In the genomic region with DNA sequence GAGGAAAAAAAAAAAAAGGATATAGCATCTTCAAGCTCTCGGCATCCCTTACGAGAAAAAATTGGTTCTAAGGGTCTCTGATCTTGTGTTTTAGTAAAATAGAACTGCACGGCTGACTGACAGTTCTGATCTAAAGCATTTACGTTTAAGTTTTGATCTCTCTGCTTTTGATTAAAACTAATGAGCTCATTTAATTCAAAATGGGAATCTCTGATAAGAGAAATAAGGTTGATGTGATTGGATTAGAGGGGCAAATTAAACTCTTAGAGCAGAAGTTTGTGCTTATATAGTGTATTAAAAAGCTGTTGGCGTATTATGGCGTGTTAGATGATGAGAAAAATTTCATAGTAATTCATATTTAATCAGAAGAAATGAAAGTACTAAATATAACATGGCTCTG, we compare ENCODE assay signal across 22 cellular contexts.
A peak's percentile ranks its signal among the peaks of the same experiment; 100 is the strongest.
DNase-seq lines count a peak whose midpoint lies in the region; ATAC-seq lines count a peak whose summit lies in the region.
"Had no signal": no experiment of that assay in that cellular context is flagged by ENCODE, and none has a peak within 500 bp of the region (broad histone marks: within the 10 kb centered on the region; RNA-seq: fewer than 3 reads in every experiment).

No MANE protein-coding gene starts in this region.

- DNase-seq in activated CD4-positive, alpha-beta T cell treated with anti-CD3 and anti-CD28 coated beads, Interleukin-2, amount 10 ng/mL, durations not matched to agents 24 days and 14 days, result no peak
- no peak for DNase-seq in activated CD4-positive, alpha-beta T cell treated with anti-CD3 and anti-CD28 coated beads, Interleukin-2, amount 50 U/mL, for 4 hours
- DNase-seq in activated naive CD4-positive, alpha-beta T cell treated with anti-CD3 and anti-CD28 coated beads, Interleukin-2, amount 50 U/mL, for 16 hours, result no peak
- no peak for DNase-seq in AG20443 (ENCODE audit: low spot score)
- DNase-seq: BE2C; C1 segment of cervical spinal cord; CD4-positive, alpha-beta memory T cell; CD4-positive, CD25-positive, alpha-beta regulatory T cell; CD8-positive, alpha-beta memory T cell; COR-L47; DMS 273 treated with DMSO at 0.1 percent for 48 hours; DMS153; DMS53; DMS79; DND-41; EL; GDM1 had no signal

- no peaks in the 10 kb centered on the region for H3K27me3 Mint-ChIP-seq in activated CD4-positive, alpha-beta T cell treated with anti-CD3 and anti-CD28 coated beads, Interleukin-2, amount 10 ng/mL, durations not matched to agents 24 days and 14 days
- H3K27me3 Mint-ChIP-seq in activated naive CD4-positive, alpha-beta T cell treated with anti-CD3 and anti-CD28 coated beads, Interleukin-2, amount 50 U/mL, for 24 hours, result peaks cover 2% of the 10 kb centered on the region
- peaks cover 6% of the 10 kb centered on the region for H3K27me3 Mint-ChIP-seq in activated T-helper 17 cell treated with anti-CD3 and anti-CD28 coated beads, Interleukin-2, amount 50 U/mL, for 72 hours

- intact Hi-C loops in activated CD4-positive, alpha-beta T cell treated with anti-CD3 and anti-CD28 coated beads, Interleukin-2, amount 10 ng/mL, durations not matched to agents 24 days and 14 days (cut with micrococcal nuclease), result no loop called here

- ATAC-seq in activated T-helper 17 cell treated with anti-CD3 and anti-CD28 coated beads, Interleukin-2, amount 50 U/mL, for 72 hours (replicated peaks), result no peak
- ATAC-seq: A549, GM12878 had no signal

- H3K27ac Mint-ChIP-seq in activated CD4-positive, alpha-beta T cell treated with anti-CD3 and anti-CD28 coated beads, Interleukin-2, amount 10 ng/mL, durations not matched to agents 24 days and 14 days, result peak overlapping the region; percentile 12
- peak overlapping the region; percentile 27 for H3K27ac Mint-ChIP-seq in activated naive CD4-positive, alpha-beta T cell treated with anti-CD3 and anti-CD28 coated beads, Interleukin-2, amount 50 U/mL, for 24 hours
- H3K27ac Mint-ChIP-seq in activated T-helper 17 cell treated with anti-CD3 and anti-CD28 coated beads, Interleukin-2, amount 50 U/mL, for 72 hours, result peak overlapping the region; percentile 73
- H3K27ac Mint-ChIP-seq: CD14-positive monocyte; CD4-positive, CD25-positive, alpha-beta regulatory T cell; CD8-positive, alpha-beta memory T cell had no signal

- H3K4me1 Mint-ChIP-seq in activated CD4-positive, alpha-beta T cell treated with anti-CD3 and anti-CD28 coated beads, Interleukin-2, amount 10 ng/mL, durations not matched to agents 24 days and 14 days, result no peaks in the 10 kb centered on the region
- H3K4me1 Mint-ChIP-seq in activated naive CD4-positive, alpha-beta T cell treated with anti-CD3 and anti-CD28 coated beads, Interleukin-2, amount 50 U/mL, for 24 hours, result peaks cover 3% of the 10 kb centered on the region
- peaks cover 9% of the 10 kb centered on the region for H3K4me1 Mint-ChIP-seq in activated T-helper 17 cell treated with anti-CD3 and anti-CD28 coated beads, Interleukin-2, amount 50 U/mL, for 72 hours
- H3K4me1 Mint-ChIP-seq: CD14-positive monocyte; CD4-positive, CD25-positive, alpha-beta regulatory T cell had no signal

- H3K4me3 Mint-ChIP-seq in activated CD4-positive, alpha-beta T cell treated with anti-CD3 and anti-CD28 coated beads, Interleukin-2, amount 10 ng/mL, durations not matched to agents 24 days and 14 days, result no peak overlapping the region
- no peak overlapping the region for H3K4me3 Mint-ChIP-seq in activated naive CD4-positive, alpha-beta T cell treated with anti-CD3 and anti-CD28 coated beads, Interleukin-2, amount 50 U/mL, for 24 hours
- peak overlapping the region; percentile 1 for H3K4me3 Mint-ChIP-seq in activated T-helper 17 cell treated with anti-CD3 and anti-CD28 coated beads, Interleukin-2, amount 50 U/mL, for 72 hours
- H3K4me3 Mint-ChIP-seq: CD14-positive monocyte; CD4-positive, alpha-beta memory T cell; CD4-positive, CD25-positive, alpha-beta regulatory T cell; CD8-positive, alpha-beta memory T cell had no signal

- no peaks in the 10 kb centered on the region for H3K9me3 Mint-ChIP-seq in activated CD4-positive, alpha-beta T cell treated with anti-CD3 and anti-CD28 coated beads, Interleukin-2, amount 10 ng/mL, durations not matched to agents 24 days and 14 days
- no peaks in the 10 kb centered on the region for H3K9me3 Mint-ChIP-seq in activated naive CD4-positive, alpha-beta T cell treated with anti-CD3 and anti-CD28 coated beads, Interleukin-2, amount 50 U/mL, for 24 hours
- H3K9me3 Mint-ChIP-seq in activated T-helper 17 cell treated with anti-CD3 and anti-CD28 coated beads, Interleukin-2, amount 50 U/mL, for 72 hours, result no peaks in the 10 kb centered on the region
- H3K9me3 Mint-ChIP-seq: CD14-positive monocyte had no signal

- H3K36me3 Mint-ChIP-seq in activated CD4-positive, alpha-beta T cell treated with anti-CD3 and anti-CD28 coated beads, Interleukin-2, amount 10 ng/mL, durations not matched to agents 24 days and 14 days (ENCODE audit: low read depth), result no peaks in the 10 kb centered on the region
- H3K36me3 Mint-ChIP-seq in activated naive CD4-positive, alpha-beta T cell treated with anti-CD3 and anti-CD28 coated beads, Interleukin-2, amount 50 U/mL, for 24 hours, result no peaks in the 10 kb centered on the region
- no peaks in the 10 kb centered on the region for H3K36me3 Mint-ChIP-seq in activated T-helper 17 cell treated with anti-CD3 and anti-CD28 coated beads, Interleukin-2, amount 50 U/mL, for 72 hours (ENCODE audit: low read depth)
- H3K36me3 Mint-ChIP-seq: CD14-positive monocyte; CD4-positive, alpha-beta memory T cell; CD4-positive, CD25-positive, alpha-beta regulatory T cell had no signal

Comparison
In these comparisons a context has a peak if more than half of its experiments do, and no peak if none do; other contexts are left out.
1. H3K27ac Mint-ChIP-seq: peak in every context shown above with its lines; median percentile 73 in activated T-helper 17 cell treated with anti-CD3 and anti-CD28 coated beads, Interleukin-2, amount 50 U/mL, for 72 hours; 27 in activated naive CD4-positive, alpha-beta T cell treated with anti-CD3 and anti-CD28 coated beads, Interleukin-2, amount 50 U/mL, for 24 hours; 12 in activated CD4-positive, alpha-beta T cell treated with anti-CD3 and anti-CD28 coated beads, Interleukin-2, amount 10 ng/mL, durations not matched to agents 24 days and 14 days.